Comparison of ENCODE assay signal across 6 cellular contexts in genomic region chr3:51974277-51974962, GRCh38. TPM values are rescaled to one million over a fixed set of nuclear protein-coding genes. Genes with fewer than 3 reads are reported as not detected.
DNase-seq lines count a peak whose midpoint lies in the region; TF ChIP-seq lines count a peak whose summit lies in the region.

No MANE protein-coding gene starts in this region.

- H3K36me3 ChIP-seq in HAP-1 (replicated peaks) (peaks cover 8% of the 10 kb centered on the region; the same call in 1 of the 2 replicates), uterus (no peaks in the 10 kb centered on the region)

- TF ChIP-seq CTCF in uterus (IDR thresholded peaks at IDR 0.05): peak in 1 of 4 experiments; percentile 29

- H3K9me3 ChIP-seq in HAP-1 (no peaks in the 10 kb centered on the region), uterus (no peaks in the 10 kb centered on the region)

- H3K4me3 ChIP-seq in HAP-1 (peak overlapping the region; percentile 63), iPS-11a (ENCODE audit: low read depth, low read length) (peak overlapping the region; percentile 13), uterus (peak overlapping the region; percentile 58 to 96)

- no peak for TF ChIP-seq POLR2A in uterus (IDR thresholded peaks at IDR 0.05)

- H3K4me1 ChIP-seq in HAP-1 (peaks cover 18% of the 10 kb centered on the region), uterus (peaks cover 0 to 8% of the 10 kb centered on the region in 2 donors)

- intact Hi-C loops in uterus (cut with DNase I; ENCODE audit: low total_unique reads): no loop called here

- no peak for DNase-seq in HAP-1 (ENCODE audit: low spot score in 2 of 2)
- DNase-seq in SK-N-DZ (ENCODE audit: low spot score): peak; percentile 35
- DNase-seq in uterus: peak; percentile 49 to 53
- DNase-seq in OCI-M1 (lab: John Stamatoyannopoulos, UW): no peak
- DNase-seq in amniotic stem cell (lab: John Stamatoyannopoulos, UW): no peak

- H3K27ac ChIP-seq in uterus: peak overlapping the region; percentile 91 to 97

- H3K27me3 ChIP-seq in HAP-1 (ENCODE audit: low read depth) (no peaks in the 10 kb centered on the region), uterus (no peaks in the 10 kb centered on the region)

- in situ Hi-C loops in HAP-1 (cut with MboI; ENCODE audit: low sequenced_read_pairs): no loop called here

RNA-seq across cellular contexts. Expression of gene ABHD14A, which starts 0.4 kb away (rescaled TPM):
- 26.8 and 32.0 TPM in 2 replicates for polyA plus RNA-seq in SK-N-DZ (2014; cell fraction: cytosol; rRNA removed)
- 19.5 and 24.0 TPM in 2 replicates for polyA plus RNA-seq in SK-N-DZ (2014; cell fraction: nucleus; rRNA removed)
- total RNA-seq in uterus: 10 to 100 TPM in 2 of 4 donors, 1 to 10 TPM in 2; 1.8 to 16.6 (median 10.5) TPM

RNA-seq across cellular contexts. Expression of gene ABHD14B, which starts 0.6 kb away (rescaled TPM):
- 28.5 and 32.5 TPM in 2 replicates for polyA plus RNA-seq in SK-N-DZ (2014; cell fraction: cytosol; rRNA removed)
- polyA plus RNA-seq in SK-N-DZ (2014; cell fraction: nucleus; rRNA removed): 38.4 and 42.4 TPM in 2 replicates
- total RNA-seq in uterus: 10 to 100 TPM; 15.6 to 52.4 (median 39.6) TPM

RNA-seq across cellular contexts. Expression of gene PCBP4, which starts 7.2 kb away (rescaled TPM):
- 302 and 358 TPM in 2 replicates for polyA plus RNA-seq in SK-N-DZ (2014; cell fraction: cytosol; rRNA removed)
- polyA plus RNA-seq in SK-N-DZ (2014; cell fraction: nucleus; rRNA removed): 571 and 659 TPM in 2 replicates
- 100 to 1,000 TPM in 2 of 4 donors, 10 to 100 TPM in 2; 39.7 to 261 (median 159) TPM for total RNA-seq in uterus

RNA-seq across cellular contexts. Expression of gene ACY1, which starts 8.9 kb away (rescaled TPM):
- polyA plus RNA-seq in SK-N-DZ (2014; cell fraction: cytosol; rRNA removed): 56.2 and 56.3 TPM in 2 replicates
- polyA plus RNA-seq in SK-N-DZ (2014; cell fraction: nucleus; rRNA removed): 89.8 and 114 TPM in 2 replicates
- 10 to 100 TPM in 2 of 4 donors, 1 to 10 TPM in 1, not detected in 1; 1.3 to 19.0 (median 12.4) TPM for total RNA-seq in uterus

RNA-seq across cellular contexts. Expression of gene GPR62, which starts 19.2 kb away (rescaled TPM):
- polyA plus RNA-seq in SK-N-DZ (2014; cell fraction: cytosol; rRNA removed): not detected in 2 replicates
- not detected in 2 replicates for polyA plus RNA-seq in SK-N-DZ (2014; cell fraction: nucleus; rRNA removed)
- 1 to 10 TPM in 1 of 4 donors, under 1 TPM in 2, not detected in 1; 0.28 to 8.2 (median 0.34) TPM for total RNA-seq in uterus

Comparison
In these comparisons a context has a peak if more than half of its experiments do, and no peak if none do; other contexts are left out.
1. DNase-seq: peak in SK-N-DZ (single experiment) and uterus (2 of 2); none in HAP-1 (0 of 2), OCI-M1 (single experiment) and amniotic stem cell (single experiment).
2. H3K4me3 ChIP-seq: peak in every context shown above with its lines; median percentile 77 in uterus; 63 in HAP-1; 13 in iPS-11a.